ENCODE assay signal across 8 cellular contexts in the genomic region with DNA sequence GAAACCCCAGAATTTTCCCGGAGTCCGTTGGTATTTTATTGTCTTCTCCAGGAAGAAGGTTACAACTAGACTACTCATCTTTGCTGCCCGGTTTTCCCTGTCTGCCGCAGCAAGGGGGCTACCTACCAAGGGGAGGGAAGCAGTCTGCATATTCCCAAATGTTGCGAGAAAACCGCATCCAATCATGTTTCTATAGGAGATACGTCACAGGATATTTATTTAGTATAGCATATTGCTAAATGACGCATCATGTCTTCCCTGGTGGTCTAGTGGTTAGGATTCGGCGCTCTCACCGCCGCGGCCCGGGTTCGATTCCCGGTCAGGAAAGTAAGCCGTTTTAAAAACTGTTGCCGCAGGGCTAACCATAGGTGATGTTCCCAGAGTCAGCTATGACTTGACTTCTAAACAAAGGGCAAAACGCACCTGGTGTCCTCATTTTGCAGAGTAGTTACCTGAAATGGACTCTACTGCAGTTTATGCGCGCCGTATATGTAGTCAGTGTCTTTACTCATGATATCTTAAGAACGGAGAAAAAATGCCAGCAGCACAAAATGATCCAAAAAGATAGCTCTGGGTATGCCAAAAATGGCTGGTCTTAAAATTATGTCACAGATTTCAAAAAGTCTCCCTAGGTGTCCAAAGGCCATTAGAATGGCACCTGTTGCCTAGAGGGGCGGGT. TPM values are rescaled to one million over a fixed set of nuclear protein-coding genes. Genes with fewer than 3 reads are reported as not detected.
A peak's percentile ranks its signal among the peaks of the same experiment; 100 is the strongest.
DNase-seq lines count a peak whose midpoint lies in the region; ATAC-seq, FAIRE-seq and TF ChIP-seq lines count a peak whose summit lies in the region.

No MANE protein-coding gene starts in this region.

- H3K4me3 Mint-ChIP-seq in Calu3 (ENCODE audit: low read depth, unreplicated experiment): peak overlapping the region; percentile 91
- peak overlapping the region; percentile 94 for H3K4me3 Mint-ChIP-seq in activated T-helper 17 cell treated with anti-CD3 and anti-CD28 coated beads, Interleukin-2, amount 50 U/mL, for 72 hours
- H3K4me3 Mint-ChIP-seq in neural crest cell: peak overlapping the region; percentile 96
- H3K4me3 Mint-ChIP-seq in stimulated activated naive CD8-positive, alpha-beta T cell treated with anti-CD3 and anti-CD28 coated beads, Interleukin-15, Interleukin-2, amounts not matched to agents 100 ng/mL and 50 ng/mL, for 24 hours: peak overlapping the region; percentile 93

- H3K4me1 ChIP-seq in KMS-11 (ENCODE audit: low read depth, poor library complexity, severe bottlenecking): peaks cover 25% of the 10 kb centered on the region

- ATAC-seq in GM21786 (IDR thresholded peaks at IDR 0.05; ENCODE audit: unreplicated experiment): peak; percentile 57
- ATAC-seq in activated T-helper 17 cell treated with anti-CD3 and anti-CD28 coated beads, Interleukin-2, amount 50 U/mL, for 72 hours (replicated peaks): peak; percentile 70

- H3K9me3 Mint-ChIP-seq in Calu3 (ENCODE audit: low read depth, unreplicated experiment) (no peaks in the 10 kb centered on the region), neural crest cell (peaks cover 5% of the 10 kb centered on the region)
- peaks cover 5% of the 10 kb centered on the region for H3K9me3 Mint-ChIP-seq in activated T-helper 17 cell treated with anti-CD3 and anti-CD28 coated beads, Interleukin-2, amount 50 U/mL, for 72 hours
- H3K9me3 Mint-ChIP-seq in stimulated activated naive CD8-positive, alpha-beta T cell treated with anti-CD3 and anti-CD28 coated beads, Interleukin-15, Interleukin-2, amounts not matched to agents 100 ng/mL and 50 ng/mL, for 24 hours: no peaks in the 10 kb centered on the region

- no peaks in the 10 kb centered on the region for H3K79me2 ChIP-seq in KMS-11 (ENCODE audit: insufficient read depth, low read depth)

- H3K4me1 Mint-ChIP-seq in Calu3 (ENCODE audit: low read depth, unreplicated experiment) (peaks cover 30% of the 10 kb centered on the region), neural crest cell (peaks cover 19% of the 10 kb centered on the region)
- peaks cover 9% of the 10 kb centered on the region for H3K4me1 Mint-ChIP-seq in activated T-helper 17 cell treated with anti-CD3 and anti-CD28 coated beads, Interleukin-2, amount 50 U/mL, for 72 hours
- H3K4me1 Mint-ChIP-seq in stimulated activated naive CD8-positive, alpha-beta T cell treated with anti-CD3 and anti-CD28 coated beads, Interleukin-15, Interleukin-2, amounts not matched to agents 100 ng/mL and 50 ng/mL, for 24 hours (ENCODE audit: low read depth): peaks cover 25% of the 10 kb centered on the region

- TF ChIP-seq CTCF in Calu3 (IDR thresholded peaks at IDR 0.05; ENCODE audit: unreplicated experiment) (no peak), KMS-11 (conservative IDR thresholded peaks at IDR 0.05; ENCODE audit: low read depth, low read length) (no peak; the same call in 1 of the 2 replicates), fibroblast of the aortic adventitia (IDR thresholded peaks at IDR 0.05; ENCODE audit: insufficient read depth, low read length) (no peak), neural crest cell (conservative IDR thresholded peaks at IDR 0.05) (no peak)

- H3K27ac Mint-ChIP-seq in Calu3 (ENCODE audit: unreplicated experiment) (peak overlapping the region; percentile 99), neural crest cell (ENCODE audit: unreplicated experiment) (peak overlapping the region; percentile 95)
- peak overlapping the region; percentile 100 for H3K27ac Mint-ChIP-seq in activated T-helper 17 cell treated with anti-CD3 and anti-CD28 coated beads, Interleukin-2, amount 50 U/mL, for 72 hours
- peak overlapping the region; percentile 94 for H3K27ac Mint-ChIP-seq in stimulated activated naive CD8-positive, alpha-beta T cell treated with anti-CD3 and anti-CD28 coated beads, Interleukin-15, Interleukin-2, amounts not matched to agents 100 ng/mL and 50 ng/mL, for 24 hours

- no peak overlapping the region for H2AFZ ChIP-seq in KMS-11 (ENCODE audit: low read depth)

- CTCF ChIA-PET in Calu3 (lab: Charles Lee): interaction anchor here (0.8 to 2.5 kb wide), 4 partner anchors 15 to 48 kb away, joined by 3 to 11 read pairs (median 6); a partner anchor contains a TSS

- H3K4me2 ChIP-seq in KMS-11: peak overlapping the region; percentile 43; the same call in 1 of the 2 replicates

- no peak for FAIRE-seq in RCC 7860 (lab: Jason Lieb, UNC)

- H3K27ac ChIP-seq in KMS-11: peak overlapping the region; percentile 37; the same call in 1 of the 2 replicates

- H3K36me3 Mint-ChIP-seq in Calu3 (ENCODE audit: insufficient read depth, unreplicated experiment) (peaks cover 23% of the 10 kb centered on the region), neural crest cell (ENCODE audit: low read depth) (peaks cover 5% of the 10 kb centered on the region)
- H3K36me3 Mint-ChIP-seq in activated T-helper 17 cell treated with anti-CD3 and anti-CD28 coated beads, Interleukin-2, amount 50 U/mL, for 72 hours (ENCODE audit: low read depth): peaks cover 19% of the 10 kb centered on the region
- peaks cover 8% of the 10 kb centered on the region for H3K36me3 Mint-ChIP-seq in stimulated activated naive CD8-positive, alpha-beta T cell treated with anti-CD3 and anti-CD28 coated beads, Interleukin-15, Interleukin-2, amounts not matched to agents 100 ng/mL and 50 ng/mL, for 24 hours (ENCODE audit: low read depth)

- H3K27me3 ChIP-seq in KMS-11 (ENCODE audit: insufficient read depth, low read depth): no peaks in the 10 kb centered on the region

- peaks cover 16% of the 10 kb centered on the region for H3K27me3 Mint-ChIP-seq in Calu3 (ENCODE audit: unreplicated experiment)
- H3K27me3 Mint-ChIP-seq in activated T-helper 17 cell treated with anti-CD3 and anti-CD28 coated beads, Interleukin-2, amount 50 U/mL, for 72 hours: no peaks in the 10 kb centered on the region
- peaks cover 42% of the 10 kb centered on the region for H3K27me3 Mint-ChIP-seq in neural crest cell (ENCODE audit: low read depth)
- peaks cover 8% of the 10 kb centered on the region for H3K27me3 Mint-ChIP-seq in stimulated activated naive CD8-positive, alpha-beta T cell treated with anti-CD3 and anti-CD28 coated beads, Interleukin-15, Interleukin-2, amounts not matched to agents 100 ng/mL and 50 ng/mL, for 24 hours

- H4K20me1 ChIP-seq in KMS-11 (ENCODE audit: insufficient read depth): no peaks in the 10 kb centered on the region

- H3K4me3 ChIP-seq in KMS-11 (IDR thresholded peaks at IDR 0.05; ENCODE audit: insufficient read depth, low read depth, low read length) (no peak overlapping the region), fibroblast of the aortic adventitia (ENCODE audit: low read depth, low read length) (peak overlapping the region; percentile 86)

- DNase-seq in Calu3: peak; percentile 87
- peak; percentile 93 for DNase-seq in RCC 7860 (ENCODE audit: low spot score)
- no peak for DNase-seq in fibroblast of the aortic adventitia (ENCODE audit: low read depth)
- peak; percentile 77 for DNase-seq in neural crest cell (ENCODE audit: low read depth, low spot score)

- intact Hi-C loops in Calu3 (cut with micrococcal nuclease; ENCODE audit: unreplicated experiment): loop anchor here (1.0 to 2.0 kb wide), 4 partner anchors 15 to 48 kb away; a partner anchor contains a TSS

- H3K36me3 ChIP-seq in KMS-11 (ENCODE audit: insufficient read depth): no peaks in the 10 kb centered on the region

- no peak overlapping the region; the same call in 1 of the 2 replicates for H3K9ac ChIP-seq in KMS-11

- BruUV-seq in Calu3 (replicated peaks; lab: Mats Ljungman, UMichigan): no TSS peak

RNA-seq across cellular contexts. Expression of a gene that starts 15.2 kb away (rescaled TPM):
- total RNA-seq in Calu3 (2022) (61.4 and 61.5 TPM in 2 replicates), fibroblast of the aortic adventitia (ENCODE audit: low replicate concordance) (8.9 and 9.6 TPM in 2 replicates), neural crest cell (72.5 and 72.8 TPM in 2 replicates)
- 100 to 1,000 TPM; 103 to 108 TPM for total RNA-seq in activated T-helper 17 cell treated with anti-CD3 and anti-CD28 coated beads, Interleukin-2, amount 50 U/mL, for 72 hours

RNA-seq across cellular contexts. Expression of a gene that starts 31.9 kb away (rescaled TPM):
- 7.3 and 7.8 TPM in 2 replicates for total RNA-seq in Calu3 (2022)
- total RNA-seq in activated T-helper 17 cell treated with anti-CD3 and anti-CD28 coated beads, Interleukin-2, amount 50 U/mL, for 72 hours: 1 to 10 TPM; 6.4 to 6.9 TPM
- total RNA-seq in fibroblast of the aortic adventitia (ENCODE audit: low replicate concordance): 3.1 and 4.7 TPM in 2 replicates
- 9.7 and 10.8 TPM in 2 replicates for total RNA-seq in neural crest cell

RNA-seq across cellular contexts. Expression of a gene that starts 36.1 kb away (rescaled TPM):
- total RNA-seq in Calu3 (2022): 28.3 and 28.7 TPM in 2 replicates
- total RNA-seq in activated T-helper 17 cell treated with anti-CD3 and anti-CD28 coated beads, Interleukin-2, amount 50 U/mL, for 72 hours: 10 to 100 TPM; 36.1 to 38.8 TPM
- total RNA-seq in fibroblast of the aortic adventitia (ENCODE audit: low replicate concordance): 12.9 and 14.0 TPM in 2 replicates
- total RNA-seq in neural crest cell: 44.4 and 46.8 TPM in 2 replicates

RNA-seq across cellular contexts. Expression of a gene that starts 48.4 kb away (rescaled TPM):
- total RNA-seq in Calu3 (2022): 25.3 and 27.1 TPM in 2 replicates
- 10 to 100 TPM; 21.0 to 25.6 TPM for total RNA-seq in activated T-helper 17 cell treated with anti-CD3 and anti-CD28 coated beads, Interleukin-2, amount 50 U/mL, for 72 hours
- 20.2 and 21.8 TPM in 2 replicates for total RNA-seq in fibroblast of the aortic adventitia (ENCODE audit: low replicate concordance)
- 26.9 and 28.9 TPM in 2 replicates for total RNA-seq in neural crest cell
